Comparison of ENCODE assay signal across 16 cellular contexts in the genomic region with DNA sequence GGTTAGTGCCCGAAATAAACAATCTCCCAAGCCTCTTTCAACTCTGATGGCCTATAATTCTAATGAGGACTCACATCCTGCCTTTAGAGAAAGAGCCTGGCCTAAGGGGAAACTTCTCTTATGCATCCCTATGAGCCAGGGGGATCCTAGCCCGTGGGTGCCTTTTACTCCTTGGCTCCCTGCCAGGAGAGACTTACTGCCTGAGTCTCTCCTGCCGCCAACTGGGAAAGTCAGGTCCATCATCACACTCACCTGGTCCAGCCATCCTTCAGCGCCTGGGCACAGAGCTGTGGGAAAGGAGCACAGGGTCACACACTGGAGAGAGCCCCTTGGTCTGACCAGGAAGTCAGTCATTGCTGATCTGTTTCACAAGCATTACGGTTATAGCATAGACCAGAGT.
"Had no signal": no experiment of that assay in that cellular context is flagged by ENCODE, and none has a peak within 500 bp of the region (broad histone marks: within the 10 kb centered on the region; RNA-seq: fewer than 3 reads in every experiment).

No MANE protein-coding gene starts in this region.

- DNase-seq: activated CD4-positive, alpha-beta memory T cell treated with anti-CD3 and anti-CD28 coated beads for 36 hours; activated CD4-positive, alpha-beta T cell treated with anti-CD3 and anti-CD28 coated beads for 36 hours; activated CD8-positive, alpha-beta memory T cell treated with anti-CD3 and anti-CD28 coated beads, Interleukin-2, amount 10 ng/mL, durations not matched to agents 7 days and 5 days; activated effector memory CD4-positive, alpha-beta T cell treated with Interleukin-2 at 50 U/mL for 16 hours; activated T-cell treated with anti-CD3 and anti-CD28 coated beads, Interleukin-2, amount 50 U/mL, for 24 hours; central memory CD4-positive, alpha-beta T cell; colonic mucosa; pancreas; stimulated activated CD4-positive, alpha-beta T cell treated with anti-CD3 and anti-CD28 coated beads, Interleukin-12 subunit alpha, Interleukin-12 subunit beta, amount 100 ng/mL, for 4 hours; stimulated activated CD4-positive, alpha-beta T cell treated with anti-CD3 and anti-CD28 coated beads, Interleukin-2, amount 100 ng/mL, for 24 hours; WERI-Rb-1 had no signal

- H3K4me3 Mint-ChIP-seq: activated CD4-positive, alpha-beta memory T cell treated with anti-CD3 and anti-CD28 coated beads for 36 hours; activated CD4-positive, alpha-beta T cell treated with anti-CD3 and anti-CD28 coated beads for 36 hours; activated CD8-positive, alpha-beta memory T cell treated with anti-CD3 and anti-CD28 coated beads, Interleukin-2, amount 10 ng/mL, durations not matched to agents 7 days and 5 days; activated naive CD8-positive, alpha-beta T cell; activated T-cell treated with anti-CD3 and anti-CD28 coated beads, Interleukin-2, amount 50 U/mL, for 24 hours; brain; neural progenitor cell had no signal

- H3K27me3 Mint-ChIP-seq: activated CD4-positive, alpha-beta memory T cell treated with anti-CD3 and anti-CD28 coated beads for 36 hours; activated CD4-positive, alpha-beta T cell treated with anti-CD3 and anti-CD28 coated beads for 36 hours; activated CD8-positive, alpha-beta memory T cell treated with anti-CD3 and anti-CD28 coated beads, Interleukin-2, amount 10 ng/mL, durations not matched to agents 7 days and 5 days; activated naive CD8-positive, alpha-beta T cell; activated T-cell treated with anti-CD3 and anti-CD28 coated beads, Interleukin-2, amount 50 U/mL, for 24 hours had no signal

- H3K9me3 Mint-ChIP-seq: activated CD4-positive, alpha-beta memory T cell treated with anti-CD3 and anti-CD28 coated beads for 36 hours; activated T-cell treated with anti-CD3 and anti-CD28 coated beads, Interleukin-2, amount 50 U/mL, for 24 hours; brain; neural progenitor cell had no signal

- ATAC-seq: activated CD4-positive, alpha-beta T cell treated with anti-CD3 and anti-CD28 coated beads for 36 hours; activated CD8-positive, alpha-beta memory T cell treated with anti-CD3 and anti-CD28 coated beads, Interleukin-2, amount 10 ng/mL, durations not matched to agents 7 days and 5 days; pancreas had no signal

- H3K9me3 ChIP-seq: colonic mucosa, esophagus muscularis mucosa, pancreas, thoracic aorta had no signal

- H3K27ac Mint-ChIP-seq: activated CD4-positive, alpha-beta memory T cell treated with anti-CD3 and anti-CD28 coated beads for 36 hours; activated CD4-positive, alpha-beta T cell treated with anti-CD3 and anti-CD28 coated beads for 36 hours; activated CD8-positive, alpha-beta memory T cell treated with anti-CD3 and anti-CD28 coated beads, Interleukin-2, amount 10 ng/mL, durations not matched to agents 7 days and 5 days; activated naive CD8-positive, alpha-beta T cell; brain; neural progenitor cell had no signal
